Comparison of ENCODE assay signal across 1 cellular context in genomic region chr19:6464070-6464873, GRCh38.
TF ChIP-seq lines count a peak whose summit lies in the region.

Gene CRB3, plus strand, starts transcription at chr19:6464271. Its CDS starts 431 bp downstream, at chr19:6464702.

TF ChIP-seq in HepG2, 621 proteins besides CTCF, POLR2A, EP300 and RAD21 (continued from another document and continues in another):
- TF ChIP-seq IRF9 (CRISPR knock-in tag; IDR thresholded peaks at IDR 0.05; ENCODE audit: borderline replicate concordance), result peak; percentile 42; the same call in 1 of the 2 replicates
- TF ChIP-seq ZNF788 (CRISPR knock-in tag; IDR thresholded peaks at IDR 0.05; ENCODE audit: borderline replicate concordance), result peak; percentile 85; the same call in 1 of the 2 replicates
- TF ChIP-seq IRX3 (CRISPR knock-in tag; IDR thresholded peaks at IDR 0.05; ENCODE audit: borderline replicate concordance, low read depth), result 0 out of 2 replicates have a peak, but pooled peaks have one; percentile 53
- peak; percentile 42; the same call in 1 of the 2 replicates for TF ChIP-seq SALL1 (CRISPR knock-in tag; IDR thresholded peaks at IDR 0.05)
- TF ChIP-seq ZBTB26 (CRISPR knock-in tag; IDR thresholded peaks at IDR 0.05; ENCODE audit: borderline replicate concordance), result 0 out of 2 replicates have a peak, but pooled peaks have one; percentile 16
- no peak for TF ChIP-seq NFKBIZ (CRISPR knock-in tag; IDR thresholded peaks at IDR 0.05)
- TF ChIP-seq FOSL2 (CRISPR knock-in tag; IDR thresholded peaks at IDR 0.05), result peak; percentile 56
- no peak for TF ChIP-seq FUBP1 (CRISPR knock-in tag; IDR thresholded peaks at IDR 0.05; ENCODE audit: borderline replicate concordance)
- TF ChIP-seq ZNF724P (CRISPR knock-in tag; IDR thresholded peaks at IDR 0.05; ENCODE audit: borderline replicate concordance), result no peak
- TF ChIP-seq ZNF891 (CRISPR knock-in tag; IDR thresholded peaks at IDR 0.05), result peak; percentile 75; the same call in 1 of the 2 replicates
- peak; percentile 45 for TF ChIP-seq HNRNPLL (IDR thresholded peaks at IDR 0.05; ENCODE audit: low read depth, low read length, poor library complexity, severe bottlenecking)
- TF ChIP-seq PRDM15 (CRISPR knock-in tag; IDR thresholded peaks at IDR 0.05), result peak; percentile 61; the same call in 1 of the 2 replicates
- TF ChIP-seq SAP130 (CRISPR knock-in tag; IDR thresholded peaks at IDR 0.05; ENCODE audit: low read depth), result peak; percentile 83
- TF ChIP-seq HMGA1 (CRISPR knock-in tag; conservative IDR thresholded peaks at IDR 0.05), result no peak
- peak; percentile 74; the same call in 1 of the 2 replicates for TF ChIP-seq ETV5 (CRISPR knock-in tag; IDR thresholded peaks at IDR 0.05; ENCODE audit: borderline replicate concordance)
- TF ChIP-seq NFYC (CRISPR knock-in tag; IDR thresholded peaks at IDR 0.05), result peak; percentile 21; the same call in 1 of the 2 replicates
- no peak for TF ChIP-seq THYN1 (CRISPR knock-in tag; IDR thresholded peaks at IDR 0.05; ENCODE audit: borderline replicate concordance, low read depth)
- TF ChIP-seq CREB3 (CRISPR knock-in tag; IDR thresholded peaks at IDR 0.05), result no peak
- TF ChIP-seq KDM3A (CRISPR knock-in tag; IDR thresholded peaks at IDR 0.05; ENCODE audit: low read depth), result 0 out of 2 replicates have a peak, but pooled peaks have one; percentile 56
- TF ChIP-seq UBTF (CRISPR knock-in tag; IDR thresholded peaks at IDR 0.05), result peak; percentile 69
- TF ChIP-seq TFDP2 (CRISPR knock-in tag; IDR thresholded peaks at IDR 0.05), result 0 out of 2 replicates have a peak, but pooled peaks have one; percentile 22
- no peak for TF ChIP-seq MZF1 (CRISPR knock-in tag; IDR thresholded peaks at IDR 0.05; ENCODE audit: borderline replicate concordance)
- peak; percentile 79 for TF ChIP-seq ZMYM2 (CRISPR knock-in tag; IDR thresholded peaks at IDR 0.05)
- no peak for TF ChIP-seq ZBTB40 (IDR thresholded peaks at IDR 0.05)
- TF ChIP-seq ZBTB40 (CRISPR knock-in tag; IDR thresholded peaks at IDR 0.05), result no peak; the same call in 1 of the 2 replicates
- TF ChIP-seq E2F1 (CRISPR knock-in tag; IDR thresholded peaks at IDR 0.05), result no peak
- no peak for TF ChIP-seq ZNF773 (CRISPR knock-in tag; IDR thresholded peaks at IDR 0.05; ENCODE audit: borderline replicate concordance)
- TF ChIP-seq ARID2 (CRISPR knock-in tag; IDR thresholded peaks at IDR 0.05; ENCODE audit: borderline replicate concordance), result no peak
- peak; percentile 35 for TF ChIP-seq TEAD3 (CRISPR knock-in tag; optimal IDR thresholded peaks at IDR 0.05; ENCODE audit: borderline replicate concordance)
